Comparison of ENCODE assay signal across 36 cellular contexts in the genomic region with DNA sequence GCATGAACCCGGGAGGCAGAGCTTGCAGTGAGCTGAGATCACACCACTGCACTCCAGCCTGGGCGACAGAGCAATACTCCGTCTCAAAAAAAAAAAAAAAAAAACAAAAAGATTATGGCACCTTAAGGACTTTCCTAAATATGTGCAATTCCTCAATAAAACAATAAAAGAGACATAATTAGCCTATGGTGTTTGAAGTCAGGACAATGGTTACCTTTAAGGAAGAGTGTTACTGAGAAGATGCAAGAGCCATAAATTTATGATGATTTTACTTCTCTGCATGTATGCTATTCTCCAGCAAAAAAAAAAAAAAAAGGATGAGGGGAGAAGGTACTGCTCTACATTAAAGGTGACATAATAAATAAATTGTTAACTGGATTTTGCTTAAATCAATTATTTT.
DNase-seq lines count a peak whose midpoint lies in the region; ATAC-seq, FAIRE-seq and TF ChIP-seq lines count a peak whose summit lies in the region.
"Had no signal": no experiment of that assay in that cellular context is flagged by ENCODE, and none has a peak within 500 bp of the region (broad histone marks: within the 10 kb centered on the region; RNA-seq: fewer than 3 reads in every experiment).

No MANE protein-coding gene starts in this region.

- H3K27me3 Mint-ChIP-seq in CD4-positive, alpha-beta memory T cell: peaks cover 8 to 13% of the 10 kb centered on the region in 2 donors

- SMC1A ChIA-PET in GM12878 (lab: Charles Lee; ENCODE audit: uncharacterized antibody, unreplicated experiment): interaction anchor here (1.0 to 2.8 kb wide), 10 partner anchors 8 to 73 kb away, joined by 3 to 34 read pairs (median 7); no protein-coding TSS in a partner anchor

- H3K4me3 ChIP-seq in left ventricle myocardium inferior (no peak overlapping the region), GM12878 (no peak overlapping the region), mucosa of descending colon (no peak overlapping the region)
- H3K4me3 ChIP-seq in CD4-positive, alpha-beta memory T cell (ENCODE audit: low read length in 2 of 2): no peak overlapping the region
- H3K4me3 ChIP-seq: A549; BLaER1; BLaER1 treated with 17β-estradiol and CSF1 and Interleukin-3, amounts not matched to agents 10 nM and 100 nM had no signal

- no peak overlapping the region for H3K9ac ChIP-seq in GM12878 (ENCODE audit: control insufficient read depth, insufficient read depth, low read length)
- H3K9ac ChIP-seq: BLaER1; BLaER1 treated with 17β-estradiol and CSF1 and Interleukin-3, amounts not matched to agents 10 nM and 100 nM had no signal

- H3K27ac Mint-ChIP-seq in CD4-positive, alpha-beta memory T cell: no peak overlapping the region
- H3K27ac Mint-ChIP-seq: B cell; CD14-positive monocyte; CD4-positive, alpha-beta T cell; CD4-positive, CD25-positive, alpha-beta regulatory T cell; CD8-positive, alpha-beta memory T cell; CD8-positive, alpha-beta T cell had no signal

- H3K9me3 Mint-ChIP-seq in CD4-positive, alpha-beta memory T cell: no peaks in the 10 kb centered on the region
- H3K9me3 Mint-ChIP-seq: CD4-positive, alpha-beta T cell; CD4-positive, CD25-positive, alpha-beta regulatory T cell; CD8-positive, alpha-beta memory T cell; CD8-positive, alpha-beta T cell had no signal

- H2AFZ ChIP-seq in GM12878 (ENCODE audit: control insufficient read depth, low read depth, low read length): no peak overlapping the region

- H4K20me1 ChIP-seq in GM12878 (ENCODE audit: control insufficient read depth, insufficient read depth): no peaks in the 10 kb centered on the region
- H4K20me1 ChIP-seq: BLaER1; BLaER1 treated with 17β-estradiol and CSF1 and Interleukin-3, amounts not matched to agents 10 nM and 100 nM had no signal

- no TSS peak for BruUV-seq in GM12878 (replicated peaks; lab: Mats Ljungman, UMichigan)

- H3K4me3 Mint-ChIP-seq in CD4-positive, alpha-beta memory T cell: no peak overlapping the region
- H3K4me3 Mint-ChIP-seq: B cell; CD14-positive monocyte; CD4-positive, alpha-beta T cell; CD4-positive, CD25-positive, alpha-beta regulatory T cell; CD8-positive, alpha-beta memory T cell; CD8-positive, alpha-beta T cell had no signal

- intact Hi-C loops in left ventricle myocardium inferior (cut with micrococcal nuclease) (no loop called here), left ventricle myocardium superior (cut with micrococcal nuclease) (no loop called here), GM12878 (cut with micrococcal nuclease; ENCODE audit: unreplicated experiment) (no loop called here), left colon (cut with DNase I, micrococcal nuclease) (no loop called here), mucosa of descending colon (cut with DNase I, micrococcal nuclease) (no loop called here)
- intact Hi-C loops in CD4-positive, alpha-beta memory T cell (cut with micrococcal nuclease): no loop called here

- H3K27me3 ChIP-seq in left ventricle myocardium inferior (ENCODE audit: low read depth) (no peaks in the 10 kb centered on the region), GM12878 (replicated peaks in 1 of 2; ENCODE audit: control insufficient read depth in 2 of 2, insufficient read depth in 2 of 2, low read length in 1 of 2) (no peaks in the 10 kb centered on the region)
- no peaks in the 10 kb centered on the region for H3K27me3 ChIP-seq in CD4-positive, alpha-beta memory T cell (ENCODE audit: insufficient read depth, low read length)
- H3K27me3 ChIP-seq: BE2C; BLaER1; BLaER1 treated with 17β-estradiol and CSF1 and Interleukin-3, amounts not matched to agents 10 nM and 100 nM had no signal

- no peaks in the 10 kb centered on the region for H3K4me1 Mint-ChIP-seq in CD4-positive, alpha-beta memory T cell
- H3K4me1 Mint-ChIP-seq: B cell; CD14-positive monocyte; CD4-positive, CD25-positive, alpha-beta regulatory T cell; CD8-positive, alpha-beta memory T cell had no signal

- CTCF ChIA-PET in GM12878 (lab: Yijun Ruan, JAX): interaction anchor here (1.0 to 2.7 kb wide), 7 partner anchors 9 to 85 kb away, joined by 3 to 19 read pairs (median 6); no protein-coding TSS in a partner anchor
- CTCF ChIA-PET in CD4-positive, alpha-beta memory T cell (lab: Charles Lee; ENCODE audit: partially characterized antibody): no interaction called here

- no peak for FAIRE-seq in GM12878 (lab: Jason Lieb, UNC)
- FAIRE-seq: A204.1, A549, D721Med had no signal

- ATAC-seq in left ventricle myocardium superior (no peak), GM12878 (no peak), left colon (peak; percentile 82), mucosa of descending colon (peak; percentile 67), HG03342 (IDR thresholded peaks at IDR 0.05; ENCODE audit: unreplicated experiment) (no peak)
- ATAC-seq: A549; CD8-positive, alpha-beta T cell had no signal

- RAD21 ChIA-PET in GM12878 (lab: Charles Lee; ENCODE audit: unreplicated experiment): interaction anchor here (1.3 to 2.6 kb wide), 9 partner anchors 11 to 303 kb away, joined by 3 to 37 read pairs (median 9); no protein-coding TSS in a partner anchor

- DNase-seq in left ventricle myocardium inferior: no peak
- no peak for DNase-seq in left ventricle myocardium superior
- DNase-seq in GM12878 (ENCODE audit: low read depth, low spot score): no peak
- no peak for DNase-seq in left colon
- DNase-seq in mucosa of descending colon: no peak
- no peak for DNase-seq in CD4-positive, alpha-beta memory T cell
- no peak for DNase-seq in activated CD4-positive, alpha-beta T cell treated with anti-CD3 and anti-CD28 coated beads for 48 hours
- DNase-seq: 8988T; ACHN; AML-193; BE2C; C1 segment of cervical spinal cord; Caco-2; Calu3; CD4-positive, alpha-beta T cell; CD4-positive, CD25-positive, alpha-beta regulatory T cell; CD8-positive, alpha-beta memory T cell; CD8-positive, alpha-beta T cell; COR-L47; DMS 273 treated with DMSO at 0.1 percent for 48 hours; DMS153; DMS53; DMS79; DMS79 treated with DMSO at 0.1 percent for 48 hours; DND-41; EL had no signal

- in situ Hi-C loops in GM12878 (cut with MboI): no loop called here

- TF ChIP-seq RAD21 in GM12878 (IDR thresholded peaks at IDR 0.05; ENCODE audit: insufficient read depth, low read depth, low read length): no peak

- no peaks in the 10 kb centered on the region for H3K9me3 ChIP-seq in left ventricle myocardium inferior (replicated peaks)
- peaks cover 11% of the 10 kb centered on the region for H3K9me3 ChIP-seq in GM12878 (replicated peaks; ENCODE audit: control insufficient read depth, insufficient read depth, low read length)
- no peaks in the 10 kb centered on the region for H3K9me3 ChIP-seq in mucosa of descending colon
- H3K9me3 ChIP-seq in CD4-positive, alpha-beta memory T cell (ENCODE audit: control insufficient read depth in 1 of 2, low read length in 2 of 2): no peaks in the 10 kb centered on the region
- H3K9me3 ChIP-seq: A549; BE2C; BLaER1; BLaER1 treated with 17β-estradiol and CSF1 and Interleukin-3, amounts not matched to agents 10 nM and 100 nM; Caco-2 had no signal

- peaks cover 64% of the 10 kb centered on the region for H3K79me2 ChIP-seq in GM12878 (ENCODE audit: control insufficient read depth, insufficient read depth, low read length)

- H3K4me1 ChIP-seq in left ventricle myocardium inferior: peaks cover 37% of the 10 kb centered on the region
- peaks cover 47% of the 10 kb centered on the region for H3K4me1 ChIP-seq in GM12878 (ENCODE audit: control insufficient read depth, insufficient read depth, low read length)
- no peaks in the 10 kb centered on the region for H3K4me1 ChIP-seq in mucosa of descending colon (ENCODE audit: low read depth)
- no peaks in the 10 kb centered on the region for H3K4me1 ChIP-seq in CD4-positive, alpha-beta memory T cell (ENCODE audit: insufficient read depth, low read length)
- H3K4me1 ChIP-seq: A549; BE2C; BLaER1; BLaER1 treated with 17β-estradiol and CSF1 and Interleukin-3, amounts not matched to agents 10 nM and 100 nM; Caco-2 had no signal

- no peak for TF ChIP-seq POLR2A in GM12878 (IDR thresholded peaks at IDR 0.05; ENCODE audit: low read depth, low read length)

- H3K36me3 Mint-ChIP-seq in CD4-positive, alpha-beta memory T cell: peaks cover 0 to 4% of the 10 kb centered on the region in 2 donors
- H3K36me3 Mint-ChIP-seq: CD14-positive monocyte; CD4-positive, CD25-positive, alpha-beta regulatory T cell; CD8-positive, alpha-beta memory T cell; CD8-positive, alpha-beta T cell had no signal

- H3K4me2 ChIP-seq in GM12878 (ENCODE audit: control insufficient read depth, insufficient read depth): no peak overlapping the region
- H3K4me2 ChIP-seq: A549; BLaER1; BLaER1 treated with 17β-estradiol and CSF1 and Interleukin-3, amounts not matched to agents 10 nM and 100 nM had no signal

- H3K36me3 ChIP-seq in left ventricle myocardium inferior (no peaks in the 10 kb centered on the region), GM12878 (ENCODE audit: control insufficient read depth in 2 of 2, insufficient read depth in 2 of 2, low read length in 1 of 2) (no peaks in the 10 kb centered on the region; a peak in 1 of 4 replicates), mucosa of descending colon (ENCODE audit: low read depth) (no peaks in the 10 kb centered on the region)
- H3K36me3 ChIP-seq in CD4-positive, alpha-beta memory T cell (ENCODE audit: insufficient read depth, low read length): no peaks in the 10 kb centered on the region
- H3K36me3 ChIP-seq: BE2C; BLaER1; BLaER1 treated with 17β-estradiol and CSF1 and Interleukin-3, amounts not matched to agents 10 nM and 100 nM had no signal

- TF ChIP-seq CTCF in left ventricle myocardium inferior (IDR thresholded peaks at IDR 0.05; ENCODE audit: borderline replicate concordance): no peak
- TF ChIP-seq CTCF in GM12878 (IDR thresholded peaks at IDR 0.05 in 2 of 3, conservative IDR thresholded peaks at IDR 0.05 in 1 of 3; ENCODE audit: control insufficient read depth in 2 of 3, extremely low read depth in 1 of 3, insufficient read depth in 1 of 3, low read depth in 3 of 3, low read length in 3 of 3): no peak
- TF ChIP-seq CTCF in mucosa of descending colon (IDR thresholded peaks at IDR 0.05): no peak

- POLR2A ChIA-PET in GM12878 (lab: Charles Lee): interaction anchor here (0.5 to 2.4 kb wide), 6 partner anchors 19 to 547 kb away, joined by 3 to 6 read pairs (median 4); no protein-coding TSS in a partner anchor
- POLR2A ChIA-PET in CD4-positive, alpha-beta memory T cell (lab: Charles Lee; ENCODE audit: partially characterized antibody): no interaction called here

- TF ChIP-seq EP300 in GM12878 (IDR thresholded peaks at IDR 0.05; ENCODE audit: borderline replicate concordance in 1 of 2, control insufficient read depth in 1 of 2, low read depth in 2 of 2, low read length in 2 of 2): no peak

- 88% methylated on average over 3 of the region's 3 CpGs for WGBS in GM12878 (ENCODE audit: insufficient coverage, insufficient replicate concordance, low lambda C conversion rate, missing lambda C conversion rate)

- H3K27ac ChIP-seq in left ventricle myocardium inferior (replicated peaks) (peak overlapping the region; percentile 44), GM12878 (ENCODE audit: control insufficient read depth, insufficient read depth) (peak overlapping the region; percentile 67; the same call in 1 of the 2 replicates)
- H3K27ac ChIP-seq in CD4-positive, alpha-beta memory T cell (ENCODE audit: low read depth, low read length): no peak overlapping the region
- H3K27ac ChIP-seq: 22Rv1; A549; BLaER1; BLaER1 treated with 17β-estradiol and CSF1 and Interleukin-3, amounts not matched to agents 10 nM and 100 nM; C4-2B had no signal

TF ChIP-seq in GM12878, 131 proteins besides CTCF, POLR2A, EP300 and RAD21:
- TF ChIP-seq ZNF217 (IDR thresholded peaks at IDR 0.05) (no peak), CBX5 (IDR thresholded peaks at IDR 0.05; ENCODE audit: low read depth) (no peak)
TF ChIP-seq in GM12878: peak in this region for 0.

Comparison
In these comparisons a context has a peak if more than half of its experiments do, and no peak if none do; other contexts are left out.
1. ATAC-seq: peak in left colon (single experiment) and mucosa of descending colon (single experiment); none in left ventricle myocardium superior (single experiment), GM12878 (single experiment) and HG03342 (single experiment).